ENCODE assay signal across 1 cellular context in genomic region chr7:136710751-136711150, GRCh38.
TF ChIP-seq lines count a peak whose summit lies in the region.

No MANE protein-coding gene starts in this region.

TF ChIP-seq in IMR-90, 13 proteins besides CTCF, POLR2A, EP300 and RAD21 (continued from another document):
- TF ChIP-seq MXI1 (IDR thresholded peaks at IDR 0.05; ENCODE audit: borderline replicate concordance, low read depth, low read length), result no peak
- no peak for TF ChIP-seq SMC3 (IDR thresholded peaks at IDR 0.05; ENCODE audit: low read depth, low read length)
- TF ChIP-seq MAFK (IDR thresholded peaks at IDR 0.05; ENCODE audit: low read depth, low read length), result peak; percentile 57
